ENCODE assay signal across 1 cellular context in genomic region chr1:63773815-63774616, GRCh38.
A peak's percentile ranks its signal among the peaks of the same experiment; 100 is the strongest.
TF ChIP-seq lines count a peak whose summit lies in the region.

Gene ROR1, plus strand, starts transcription at chr1:63774017.

TF ChIP-seq in HepG2, 621 proteins besides CTCF, POLR2A, EP300 and RAD21 (continued from another document and continues in another):
- TF ChIP-seq, protein P1, sequence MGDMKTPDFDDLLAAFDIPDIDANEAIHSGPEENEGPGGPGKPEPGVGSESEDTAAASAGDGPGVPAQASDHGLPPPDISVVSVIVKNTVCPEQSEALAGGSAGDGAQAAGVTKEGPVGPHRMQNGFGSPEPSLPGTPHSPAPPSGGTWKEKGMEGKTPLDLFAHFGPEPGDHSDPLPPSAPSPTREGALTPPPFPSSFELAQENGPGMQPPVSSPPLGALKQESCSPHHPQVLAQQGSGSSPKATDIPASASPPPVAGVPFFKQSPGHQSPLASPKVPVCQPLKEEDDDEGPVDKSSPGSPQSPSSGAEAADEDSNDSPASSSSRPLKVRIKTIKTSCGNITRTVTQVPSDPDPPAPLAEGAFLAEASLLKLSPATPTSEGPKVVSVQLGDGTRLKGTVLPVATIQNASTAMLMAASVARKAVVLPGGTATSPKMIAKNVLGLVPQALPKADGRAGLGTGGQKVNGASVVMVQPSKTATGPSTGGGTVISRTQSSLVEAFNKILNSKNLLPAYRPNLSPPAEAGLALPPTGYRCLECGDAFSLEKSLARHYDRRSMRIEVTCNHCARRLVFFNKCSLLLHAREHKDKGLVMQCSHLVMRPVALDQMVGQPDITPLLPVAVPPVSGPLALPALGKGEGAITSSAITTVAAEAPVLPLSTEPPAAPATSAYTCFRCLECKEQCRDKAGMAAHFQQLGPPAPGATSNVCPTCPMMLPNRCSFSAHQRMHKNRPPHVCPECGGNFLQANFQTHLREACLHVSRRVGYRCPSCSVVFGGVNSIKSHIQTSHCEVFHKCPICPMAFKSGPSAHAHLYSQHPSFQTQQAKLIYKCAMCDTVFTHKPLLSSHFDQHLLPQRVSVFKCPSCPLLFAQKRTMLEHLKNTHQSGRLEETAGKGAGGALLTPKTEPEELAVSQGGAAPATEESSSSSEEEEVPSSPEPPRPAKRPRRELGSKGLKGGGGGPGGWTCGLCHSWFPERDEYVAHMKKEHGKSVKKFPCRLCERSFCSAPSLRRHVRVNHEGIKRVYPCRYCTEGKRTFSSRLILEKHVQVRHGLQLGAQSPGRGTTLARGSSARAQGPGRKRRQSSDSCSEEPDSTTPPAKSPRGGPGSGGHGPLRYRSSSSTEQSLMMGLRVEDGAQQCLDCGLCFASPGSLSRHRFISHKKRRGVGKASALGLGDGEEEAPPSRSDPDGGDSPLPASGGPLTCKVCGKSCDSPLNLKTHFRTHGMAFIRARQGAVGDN (CRISPR knock-in tag; IDR thresholded peaks at IDR 0.05): peak; percentile 91
- TF ChIP-seq ZNF674 (CRISPR knock-in tag; IDR thresholded peaks at IDR 0.05; ENCODE audit: low read depth) (no peak), ZNF598 (CRISPR knock-in tag; IDR thresholded peaks at IDR 0.05; ENCODE audit: borderline replicate concordance) (no peak; the same call in 1 of the 2 replicates), NR0B2 (CRISPR knock-in tag; IDR thresholded peaks at IDR 0.05) (no peak), MIER2 (CRISPR knock-in tag; IDR thresholded peaks at IDR 0.05) (no peak), ZBTB20 (CRISPR knock-in tag; IDR thresholded peaks at IDR 0.05; ENCODE audit: borderline replicate concordance, low read depth) (no peak; the same call in 1 of the 2 replicates), ZNF619 (CRISPR knock-in tag; IDR thresholded peaks at IDR 0.05) (no peak), MTF2 (CRISPR knock-in tag; IDR thresholded peaks at IDR 0.05; ENCODE audit: borderline replicate concordance) (0 out of 2 replicates have a peak, but pooled peaks have one; percentile 40), FOXM1 (CRISPR knock-in tag; IDR thresholded peaks at IDR 0.05) (no peak), NFE2L2 (IDR thresholded peaks at IDR 0.05; ENCODE audit: low read length) (no peak), RBM39 (IDR thresholded peaks at IDR 0.05; ENCODE audit: low read depth, low read length, poor library complexity, severe bottlenecking) (peak; percentile 25), IKZF4 (CRISPR knock-in tag; IDR thresholded peaks at IDR 0.05; ENCODE audit: borderline replicate concordance, low read depth, not compliant biosample characterization) (peak; percentile 34), NBN (conservative IDR thresholded peaks at IDR 0.05) (no peak), SRY (CRISPR knock-in tag; IDR thresholded peaks at IDR 0.05) (no peak; the same call in 1 of the 2 replicates), FOXO1 (CRISPR knock-in tag; IDR thresholded peaks at IDR 0.05) (no peak), KMT2A (CRISPR knock-in tag; IDR thresholded peaks at IDR 0.05) (peak; percentile 62), ZFYVE20 (CRISPR knock-in tag; IDR thresholded peaks at IDR 0.05; ENCODE audit: borderline replicate concordance, low read depth) (no peak), GMEB1 (CRISPR knock-in tag; IDR thresholded peaks at IDR 0.05; ENCODE audit: borderline replicate concordance) (no peak), KDM5A (IDR thresholded peaks at IDR 0.05; ENCODE audit: borderline replicate concordance, low read length) (no peak), SUZ12 (IDR thresholded peaks at IDR 0.05; ENCODE audit: low read depth, low read length) (no peak), ZMYM2 (CRISPR knock-in tag; IDR thresholded peaks at IDR 0.05) (peak; percentile 60; the same call in 1 of the 2 replicates), HOMEZ (CRISPR knock-in tag; IDR thresholded peaks at IDR 0.05; ENCODE audit: low read depth) (no peak), EEA1 (CRISPR knock-in tag; IDR thresholded peaks at IDR 0.05; ENCODE audit: borderline replicate concordance) (peak; percentile 86; the same call in 1 of the 2 replicates), ZNF138 (CRISPR knock-in tag; IDR thresholded peaks at IDR 0.05; ENCODE audit: low read depth) (no peak), TCF7L2 (IDR thresholded peaks at IDR 0.05; ENCODE audit: low read depth, low read length) (no peak), MED13 (CRISPR knock-in tag; IDR thresholded peaks at IDR 0.05) (no peak), TAF15 (IDR thresholded peaks at IDR 0.05; ENCODE audit: low read depth, low read length, poor library complexity, severe bottlenecking) (no peak), TBL1XR1 (IDR thresholded peaks at IDR 0.05; ENCODE audit: borderline replicate concordance, low read length, partially characterized antibody) (no peak), CC2D1A (CRISPR knock-in tag; IDR thresholded peaks at IDR 0.05) (no peak), CSRNP1 (CRISPR knock-in tag; IDR thresholded peaks at IDR 0.05) (peak; percentile 55; the same call in 1 of the 2 replicates), POGZ (CRISPR knock-in tag; IDR thresholded peaks at IDR 0.05) (peak; percentile 77), ZBTB7A (CRISPR knock-in tag; IDR thresholded peaks at IDR 0.05) (no peak), ZMAT3 (CRISPR knock-in tag; conservative IDR thresholded peaks at IDR 0.05) (no peak; the same call in 1 of the 2 replicates), PRPF4 (IDR thresholded peaks at IDR 0.05; ENCODE audit: low read depth, low read length, poor library complexity, severe bottlenecking) (no peak), ZNF30 (CRISPR knock-in tag; IDR thresholded peaks at IDR 0.05) (no peak)
- TF ChIP-seq, protein P2, sequence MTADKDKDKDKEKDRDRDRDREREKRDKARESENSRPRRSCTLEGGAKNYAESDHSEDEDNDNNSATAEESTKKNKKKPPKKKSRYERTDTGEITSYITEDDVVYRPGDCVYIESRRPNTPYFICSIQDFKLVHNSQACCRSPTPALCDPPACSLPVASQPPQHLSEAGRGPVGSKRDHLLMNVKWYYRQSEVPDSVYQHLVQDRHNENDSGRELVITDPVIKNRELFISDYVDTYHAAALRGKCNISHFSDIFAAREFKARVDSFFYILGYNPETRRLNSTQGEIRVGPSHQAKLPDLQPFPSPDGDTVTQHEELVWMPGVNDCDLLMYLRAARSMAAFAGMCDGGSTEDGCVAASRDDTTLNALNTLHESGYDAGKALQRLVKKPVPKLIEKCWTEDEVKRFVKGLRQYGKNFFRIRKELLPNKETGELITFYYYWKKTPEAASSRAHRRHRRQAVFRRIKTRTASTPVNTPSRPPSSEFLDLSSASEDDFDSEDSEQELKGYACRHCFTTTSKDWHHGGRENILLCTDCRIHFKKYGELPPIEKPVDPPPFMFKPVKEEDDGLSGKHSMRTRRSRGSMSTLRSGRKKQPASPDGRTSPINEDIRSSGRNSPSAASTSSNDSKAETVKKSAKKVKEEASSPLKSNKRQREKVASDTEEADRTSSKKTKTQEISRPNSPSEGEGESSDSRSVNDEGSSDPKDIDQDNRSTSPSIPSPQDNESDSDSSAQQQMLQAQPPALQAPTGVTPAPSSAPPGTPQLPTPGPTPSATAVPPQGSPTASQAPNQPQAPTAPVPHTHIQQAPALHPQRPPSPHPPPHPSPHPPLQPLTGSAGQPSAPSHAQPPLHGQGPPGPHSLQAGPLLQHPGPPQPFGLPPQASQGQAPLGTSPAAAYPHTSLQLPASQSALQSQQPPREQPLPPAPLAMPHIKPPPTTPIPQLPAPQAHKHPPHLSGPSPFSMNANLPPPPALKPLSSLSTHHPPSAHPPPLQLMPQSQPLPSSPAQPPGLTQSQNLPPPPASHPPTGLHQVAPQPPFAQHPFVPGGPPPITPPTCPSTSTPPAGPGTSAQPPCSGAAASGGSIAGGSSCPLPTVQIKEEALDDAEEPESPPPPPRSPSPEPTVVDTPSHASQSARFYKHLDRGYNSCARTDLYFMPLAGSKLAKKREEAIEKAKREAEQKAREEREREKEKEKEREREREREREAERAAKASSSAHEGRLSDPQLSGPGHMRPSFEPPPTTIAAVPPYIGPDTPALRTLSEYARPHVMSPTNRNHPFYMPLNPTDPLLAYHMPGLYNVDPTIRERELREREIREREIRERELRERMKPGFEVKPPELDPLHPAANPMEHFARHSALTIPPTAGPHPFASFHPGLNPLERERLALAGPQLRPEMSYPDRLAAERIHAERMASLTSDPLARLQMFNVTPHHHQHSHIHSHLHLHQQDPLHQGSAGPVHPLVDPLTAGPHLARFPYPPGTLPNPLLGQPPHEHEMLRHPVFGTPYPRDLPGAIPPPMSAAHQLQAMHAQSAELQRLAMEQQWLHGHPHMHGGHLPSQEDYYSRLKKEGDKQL (CRISPR knock-in tag; IDR thresholded peaks at IDR 0.05; ENCODE audit: low read depth): peak; percentile 20; the same call in 1 of the 2 replicates
- TF ChIP-seq, protein P3, sequence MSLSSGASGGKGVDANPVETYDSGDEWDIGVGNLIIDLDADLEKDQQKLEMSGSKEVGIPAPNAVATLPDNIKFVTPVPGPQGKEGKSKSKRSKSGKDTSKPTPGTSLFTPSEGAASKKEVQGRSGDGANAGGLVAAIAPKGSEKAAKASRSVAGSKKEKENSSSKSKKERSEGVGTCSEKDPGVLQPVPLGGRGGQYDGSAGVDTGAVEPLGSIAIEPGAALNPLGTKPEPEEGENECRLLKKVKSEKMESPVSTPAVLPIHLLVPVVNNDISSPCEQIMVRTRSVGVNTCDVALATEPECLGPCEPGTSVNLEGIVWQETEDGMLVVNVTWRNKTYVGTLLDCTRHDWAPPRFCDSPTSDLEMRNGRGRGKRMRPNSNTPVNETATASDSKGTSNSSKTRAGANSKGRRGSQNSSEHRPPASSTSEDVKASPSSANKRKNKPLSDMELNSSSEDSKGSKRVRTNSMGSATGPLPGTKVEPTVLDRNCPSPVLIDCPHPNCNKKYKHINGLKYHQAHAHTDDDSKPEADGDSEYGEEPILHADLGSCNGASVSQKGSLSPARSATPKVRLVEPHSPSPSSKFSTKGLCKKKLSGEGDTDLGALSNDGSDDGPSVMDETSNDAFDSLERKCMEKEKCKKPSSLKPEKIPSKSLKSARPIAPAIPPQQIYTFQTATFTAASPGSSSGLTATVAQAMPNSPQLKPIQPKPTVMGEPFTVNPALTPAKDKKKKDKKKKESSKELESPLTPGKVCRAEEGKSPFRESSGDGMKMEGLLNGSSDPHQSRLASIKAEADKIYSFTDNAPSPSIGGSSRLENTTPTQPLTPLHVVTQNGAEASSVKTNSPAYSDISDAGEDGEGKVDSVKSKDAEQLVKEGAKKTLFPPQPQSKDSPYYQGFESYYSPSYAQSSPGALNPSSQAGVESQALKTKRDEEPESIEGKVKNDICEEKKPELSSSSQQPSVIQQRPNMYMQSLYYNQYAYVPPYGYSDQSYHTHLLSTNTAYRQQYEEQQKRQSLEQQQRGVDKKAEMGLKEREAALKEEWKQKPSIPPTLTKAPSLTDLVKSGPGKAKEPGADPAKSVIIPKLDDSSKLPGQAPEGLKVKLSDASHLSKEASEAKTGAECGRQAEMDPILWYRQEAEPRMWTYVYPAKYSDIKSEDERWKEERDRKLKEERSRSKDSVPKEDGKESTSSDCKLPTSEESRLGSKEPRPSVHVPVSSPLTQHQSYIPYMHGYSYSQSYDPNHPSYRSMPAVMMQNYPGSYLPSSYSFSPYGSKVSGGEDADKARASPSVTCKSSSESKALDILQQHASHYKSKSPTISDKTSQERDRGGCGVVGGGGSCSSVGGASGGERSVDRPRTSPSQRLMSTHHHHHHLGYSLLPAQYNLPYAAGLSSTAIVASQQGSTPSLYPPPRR (CRISPR knock-in tag; IDR thresholded peaks at IDR 0.05; ENCODE audit: borderline replicate concordance): peak; percentile 47; the same call in 1 of the 2 replicates
- TF ChIP-seq, protein P4, sequence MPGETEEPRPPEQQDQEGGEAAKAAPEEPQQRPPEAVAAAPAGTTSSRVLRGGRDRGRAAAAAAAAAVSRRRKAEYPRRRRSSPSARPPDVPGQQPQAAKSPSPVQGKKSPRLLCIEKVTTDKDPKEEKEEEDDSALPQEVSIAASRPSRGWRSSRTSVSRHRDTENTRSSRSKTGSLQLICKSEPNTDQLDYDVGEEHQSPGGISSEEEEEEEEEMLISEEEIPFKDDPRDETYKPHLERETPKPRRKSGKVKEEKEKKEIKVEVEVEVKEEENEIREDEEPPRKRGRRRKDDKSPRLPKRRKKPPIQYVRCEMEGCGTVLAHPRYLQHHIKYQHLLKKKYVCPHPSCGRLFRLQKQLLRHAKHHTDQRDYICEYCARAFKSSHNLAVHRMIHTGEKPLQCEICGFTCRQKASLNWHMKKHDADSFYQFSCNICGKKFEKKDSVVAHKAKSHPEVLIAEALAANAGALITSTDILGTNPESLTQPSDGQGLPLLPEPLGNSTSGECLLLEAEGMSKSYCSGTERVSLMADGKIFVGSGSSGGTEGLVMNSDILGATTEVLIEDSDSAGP (CRISPR knock-in tag; IDR thresholded peaks at IDR 0.05; ENCODE audit: borderline replicate concordance): peak; percentile 63; the same call in 1 of the 2 replicates
